In genomic region chr4:46445689-46446339, GRCh38 we compare ENCODE assay signal across 1 cellular context.
TF ChIP-seq lines count a peak whose summit lies in the region.

No MANE protein-coding gene starts in this region.

TF ChIP-seq in HepG2, 621 proteins besides CTCF, POLR2A, EP300 and RAD21 (continued from another document):
- TF ChIP-seq SNAPC4 (CRISPR knock-in tag; IDR thresholded peaks at IDR 0.05) (no peak), PLSCR1 (CRISPR knock-in tag; IDR thresholded peaks at IDR 0.05; ENCODE audit: borderline replicate concordance) (no peak), ZNF720 (CRISPR knock-in tag; IDR thresholded peaks at IDR 0.05) (no peak), SMARCE1 (IDR thresholded peaks at IDR 0.05; ENCODE audit: borderline replicate concordance) (no peak), RNF2 (conservative IDR thresholded peaks at IDR 0.05; ENCODE audit: low read depth) (no peak), PATZ1 (CRISPR knock-in tag; IDR thresholded peaks at IDR 0.05) (no peak), ZNF274 (CRISPR knock-in tag; IDR thresholded peaks at IDR 0.05) (no peak), ARID3A (IDR thresholded peaks at IDR 0.05; ENCODE audit: low read depth, low read length) (no peak), ZNF609 (CRISPR knock-in tag; IDR thresholded peaks at IDR 0.05; ENCODE audit: borderline replicate concordance) (no peak), FOSL2 (CRISPR knock-in tag; IDR thresholded peaks at IDR 0.05) (peak; percentile 54; the same call in 1 of the 2 replicates), ZFP1 (CRISPR knock-in tag; IDR thresholded peaks at IDR 0.05) (no peak), YEATS2 (CRISPR knock-in tag; IDR thresholded peaks at IDR 0.05; ENCODE audit: borderline replicate concordance) (no peak), ZMYM2 (CRISPR knock-in tag; IDR thresholded peaks at IDR 0.05) (no peak), PAWR (CRISPR knock-in tag; IDR thresholded peaks at IDR 0.05; ENCODE audit: borderline replicate concordance) (no peak), TBX3 (IDR thresholded peaks at IDR 0.05; ENCODE audit: borderline replicate concordance) (peak; percentile 65; the same call in 1 of the 2 replicates), ARNT (IDR thresholded peaks at IDR 0.05) (no peak), ZNF572 (CRISPR knock-in tag; IDR thresholded peaks at IDR 0.05) (no peak)
TF ChIP-seq in HepG2: peak in this region for 3.
